9 cellular contexts compared by ENCODE assay signal in the genomic region with DNA sequence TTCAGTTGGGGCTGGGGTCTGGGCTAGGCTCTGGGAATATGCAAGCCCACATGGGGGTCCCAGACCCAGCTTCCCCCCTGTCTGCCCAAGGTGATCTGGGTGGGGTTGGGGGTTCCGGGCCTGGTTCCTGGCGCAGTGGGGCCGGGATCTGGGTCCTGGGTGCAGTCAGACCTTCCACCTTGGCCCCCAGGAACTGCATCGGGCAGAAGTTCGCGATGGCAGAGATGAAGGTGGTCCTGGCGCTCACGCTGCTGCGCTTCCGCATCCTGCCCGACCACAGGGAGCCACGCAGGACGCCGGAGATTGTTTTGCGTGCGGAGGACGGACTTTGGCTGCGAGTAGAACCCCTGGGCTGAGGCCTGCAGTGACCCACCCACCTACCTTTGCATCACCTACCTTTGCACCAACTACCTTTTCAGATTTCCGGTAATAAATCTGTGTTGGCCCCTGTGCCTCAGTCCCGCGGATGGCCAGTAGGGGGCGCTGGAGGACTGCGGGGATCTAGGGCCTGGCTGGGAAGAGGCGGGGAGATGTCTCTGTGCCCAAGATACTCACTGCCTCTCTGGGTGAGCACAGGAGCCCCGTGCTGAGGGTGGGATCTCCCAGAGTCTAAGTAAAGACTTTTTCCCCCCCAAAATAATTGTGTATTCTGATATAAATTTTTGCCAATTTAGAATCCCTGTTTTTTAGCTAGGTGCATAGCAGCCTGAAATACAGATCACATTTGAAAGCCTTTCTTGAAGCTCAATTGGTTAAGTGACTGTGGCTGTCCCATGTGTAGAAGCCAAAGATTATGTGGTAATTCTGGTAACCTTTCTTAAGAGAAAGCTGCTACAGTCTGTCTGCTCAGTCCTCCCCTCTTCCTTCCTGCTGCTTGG. TPM values are rescaled to one million over a fixed set of nuclear protein-coding genes. Genes with fewer than 3 reads are reported as not detected.
DNase-seq lines count a peak whose midpoint lies in the region; ATAC-seq, FAIRE-seq and TF ChIP-seq lines count a peak whose summit lies in the region.
"Had no signal": no experiment of that assay in that cellular context is flagged by ENCODE, and none has a peak within 500 bp of the region (broad histone marks: within the 10 kb centered on the region; RNA-seq: fewer than 3 reads in every experiment).

No MANE protein-coding gene starts in this region.

- in situ Hi-C loops in Caki2 (cut with HindIII; ENCODE audit: low pct_unique_long_range_greater_than_20kb, low sequenced_read_pairs): no loop called here

- DNase-seq in Caki2 (ENCODE audit: low read depth): peak; percentile 60
- DNase-seq in Jurkat, Clone E6-1 (ENCODE audit: low read depth, low spot score): peak; percentile 63
- no peak for DNase-seq in RWPE2 (ENCODE audit: low spot score)
- DNase-seq in activated T-helper 9 cell treated with anti-CD3 and anti-CD28 coated beads, Interleukin-2, amount 50 U/mL, for 16 hours (ENCODE audit: low read depth): peak; percentile 84
- DNase-seq in frontal cortex (ENCODE audit: low spot score in 2 of 2): peak; percentile 56 to 75
- peak; percentile 94 for DNase-seq in osteoblast (ENCODE audit: insufficient read length, low spot score, missing footprints)
- DNase-seq in thyroid gland: peak; percentile 70 to 72

- H3K27me3 ChIP-seq in RWPE2 (ENCODE audit: insufficient read depth, poor library complexity, severe bottlenecking): no peaks in the 10 kb centered on the region
- H3K27me3 ChIP-seq in osteoblast (ENCODE audit: insufficient read depth, low read length): no peaks in the 10 kb centered on the region
- H3K27me3 ChIP-seq in thyroid gland: peaks cover 3% of the 10 kb centered on the region

- ATAC-seq in RWPE2 (ENCODE audit: low read depth): peak; percentile 82
- ATAC-seq in HG03432 (IDR thresholded peaks at IDR 0.05; ENCODE audit: unreplicated experiment): no peak

- H3K27ac ChIP-seq in RWPE2 (ENCODE audit: poor library complexity, severe bottlenecking) (no peak overlapping the region), osteoblast (ENCODE audit: low read depth, low read length) (no peak overlapping the region), thyroid gland (no peak overlapping the region)

- no peak overlapping the region for H2AFZ ChIP-seq in osteoblast (ENCODE audit: low read length)

- FAIRE-seq in frontal cortex (lab: Jason Lieb, UNC): no peak
- FAIRE-seq: TTC549 had no signal

- no peaks in the 10 kb centered on the region for H3K79me2 ChIP-seq in osteoblast (ENCODE audit: insufficient read depth, low read length)

- H3K36me3 ChIP-seq in RWPE2 (ENCODE audit: low read depth) (no peaks in the 10 kb centered on the region), osteoblast (ENCODE audit: insufficient read depth, low read length) (no peaks in the 10 kb centered on the region), thyroid gland (no peaks in the 10 kb centered on the region)

- H3K9me3 ChIP-seq in RWPE2 (ENCODE audit: severe bottlenecking) (no peaks in the 10 kb centered on the region), osteoblast (ENCODE audit: low read depth, low read length) (no peaks in the 10 kb centered on the region), thyroid gland (no peaks in the 10 kb centered on the region)

- H3K4me2 ChIP-seq in osteoblast (ENCODE audit: insufficient read depth, low read length): no peak overlapping the region

- WGBS in thyroid gland, 2 donors: 9 to 13% methylated on average over 22 to 24 of the region's 25 CpGs

- no peak overlapping the region for H3K4me3 ChIP-seq in Jurkat, Clone E6-1 (ENCODE audit: low read length)
- H3K4me3 ChIP-seq in RWPE2 (ENCODE audit: severe bottlenecking): no peak overlapping the region
- H3K4me3 ChIP-seq in osteoblast (ENCODE audit: insufficient read depth, low read length): no peak overlapping the region
- H3K4me3 ChIP-seq in thyroid gland (replicated peaks in 1 of 3): no peak overlapping the region

- H3K4me1 ChIP-seq in RWPE2 (ENCODE audit: insufficient read depth, poor library complexity, severe bottlenecking) (no peaks in the 10 kb centered on the region), osteoblast (ENCODE audit: insufficient read depth, low read length) (no peaks in the 10 kb centered on the region), thyroid gland (no peaks in the 10 kb centered on the region)

- TF ChIP-seq POLR2A in thyroid gland (IDR thresholded peaks at IDR 0.05): no peak

- no peaks in the 10 kb centered on the region for H4K20me1 ChIP-seq in osteoblast (ENCODE audit: insufficient read depth, low read length)

- intact Hi-C loops in thyroid gland (cut with DNase I): no loop called here

- TF ChIP-seq CTCF in RWPE2 (IDR thresholded peaks at IDR 0.05; ENCODE audit: poor library complexity, severe bottlenecking): peak; percentile 96
- peak; percentile 94 for TF ChIP-seq CTCF in osteoblast (IDR thresholded peaks at IDR 0.05; ENCODE audit: extremely low read depth, low read depth, low read length)
- TF ChIP-seq CTCF in thyroid gland (IDR thresholded peaks at IDR 0.05): peak; percentile 77 to 94 (median 89)

RNA-seq across cellular contexts. Expression of a gene that starts 11.5 kb away (rescaled TPM):
- 38.1 and 38.5 TPM in 2 replicates for total RNA-seq in Caki2 (2014; rRNA removed; shearing (Covaris generic); ENCODE audit: low replicate concordance)
- polyA plus RNA-seq in Jurkat, Clone E6-1 (2012; ENCODE audit: insufficient read depth, insufficient read length): not detected
- total RNA-seq in frontal cortex: not detected
- not detected in 2 replicates for total RNA-seq in osteoblast
- under 1 TPM in 2 of 4 donors, not detected in 2; 0.33 to 0.59 TPM for total RNA-seq in thyroid gland

RNA-seq across cellular contexts. Expression of a gene that starts 14.2 kb away (rescaled TPM):
- total RNA-seq in Caki2 (2014; rRNA removed; shearing (Covaris generic); ENCODE audit: low replicate concordance): 0.24 TPM in 1 of 2 replicates, not detected in the other
- polyA plus RNA-seq in Jurkat, Clone E6-1 (2012; ENCODE audit: insufficient read depth, insufficient read length): not detected
- total RNA-seq in frontal cortex (not detected), osteoblast (not detected in 2 replicates), thyroid gland (not detected)

RNA-seq across cellular contexts. Expression of a gene that starts 43.6 kb away (rescaled TPM):
- total RNA-seq in Caki2 (2014; rRNA removed; shearing (Covaris generic); ENCODE audit: low replicate concordance): 2.6 and 5.2 TPM in 2 replicates
- not detected for polyA plus RNA-seq in Jurkat, Clone E6-1 (2012; ENCODE audit: insufficient read depth, insufficient read length)
- total RNA-seq in frontal cortex (0.41 TPM), osteoblast (not detected in 2 replicates), thyroid gland (1 to 10 TPM; 1.9 to 4.6 (median 3.2) TPM)

Comparison
In these comparisons a context has a peak if more than half of its experiments do, and no peak if none do; other contexts are left out.
1. RNA of a gene that starts 11.5 kb away (total RNA-seq): 38.1 to 38.5 TPM in Caki2; 0.33 to 0.59 TPM in thyroid gland, not detected in frontal cortex (single experiment) and not detected in osteoblast; every median in the first group is over 10 times any median in the second.
2. Peak in every context shown above with its lines, with median percentiles within 50 percentile points of each other: CTCF ChIP-seq.